In the genomic region with DNA sequence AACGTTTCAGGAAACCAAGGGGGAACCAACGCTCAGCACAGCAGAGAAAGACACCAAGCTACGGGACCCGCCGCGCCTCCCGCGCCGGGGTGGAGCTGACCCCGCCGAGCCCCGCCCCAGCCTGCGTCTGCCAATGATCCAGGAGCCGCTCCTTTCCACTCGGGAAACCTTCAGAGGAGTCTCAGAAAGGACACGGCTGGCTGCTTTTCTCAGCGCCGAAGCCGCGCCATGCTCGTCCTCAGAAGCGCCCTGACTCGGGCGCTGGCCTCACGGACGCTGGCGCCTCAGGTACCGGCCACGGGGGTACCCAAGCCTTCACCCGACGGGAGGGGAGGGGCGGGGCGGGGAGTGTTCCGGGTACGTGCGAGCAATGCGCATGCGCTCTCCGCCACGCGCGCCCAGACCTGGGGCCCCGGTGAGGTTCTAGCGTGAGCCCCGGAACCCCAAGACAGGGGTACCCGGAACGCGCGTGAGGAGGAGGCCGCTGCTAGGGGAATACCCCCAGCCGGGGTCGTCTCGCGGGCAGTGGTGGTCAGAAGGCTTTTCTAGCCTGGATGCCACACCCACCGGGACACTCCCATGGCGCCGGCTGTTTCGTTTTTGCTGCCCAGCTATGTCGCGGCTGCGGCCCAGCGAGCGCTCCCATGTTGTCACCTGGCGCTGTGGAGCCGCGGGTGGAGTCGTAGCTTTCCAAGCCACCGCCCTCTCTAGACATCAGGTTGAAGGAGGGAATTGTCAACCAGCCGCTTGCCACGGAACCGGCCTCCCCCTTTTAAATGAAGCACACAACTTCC, we compare ENCODE assay signal across 8 cellular contexts. TPM values are rescaled to one million over a fixed set of nuclear protein-coding genes. Genes with fewer than 3 reads are reported as not detected.
DNase-seq lines count a peak whose midpoint lies in the region; ATAC-seq, FAIRE-seq and TF ChIP-seq lines count a peak whose summit lies in the region.

A gene (plus strand): TSS at position 119 of the 794 bp plus-strand sequence. CDS start 110 bp downstream, at position 229.

- H3K9ac ChIP-seq in NT2/D1 (ENCODE audit: insufficient read length, low read depth) (peak within 1 kb of the TSS; percentile 85), H1 (replicated peaks in 1 of 4; ENCODE audit: extremely low read depth in 1 of 4, low read depth in 3 of 4, low read length in 3 of 4) (peak within 1 kb of the TSS in 3 of 4 experiments; percentile 42 to 45 (median 45); a peak in 6 of 7 replicates)

- no peak for TF ChIP-seq EP300 in H1 (IDR thresholded peaks at IDR 0.05; ENCODE audit: borderline replicate concordance in 1 of 2, low read depth in 2 of 2, low read length in 2 of 2)

- peak within 1 kb of the TSS; percentile 91 for H4K8ac ChIP-seq in H1 (ENCODE audit: extremely low read depth, insufficient read depth, low read length)

- CTCF ChIA-PET in activated CD8-positive, alpha-beta memory T cell treated with anti-CD3 and anti-CD28 coated beads, Interleukin-2, amount 10 ng/mL, durations not matched to agents 7 days and 5 days (lab: Charles Lee): interaction anchor here (2.4 to 2.7 kb wide), 2 partner anchors 13 to 16 kb away, joined by 6 to 10 read pairs; a partner anchor contains a TSS
- CTCF ChIA-PET in H1 (lab: Charles Lee; ENCODE audit: partially characterized antibody): interaction anchor here (0.7 kb wide), 2 partner anchors 10 to 19 kb away, joined by 3 read pairs; no protein-coding TSS in a partner anchor

- H3K27ac ChIP-seq in H1 (ENCODE audit: low read depth, low read length): peak within 1 kb of the TSS; percentile 16; the same call in 1 of the 2 replicates

- no peak within 1 kb of the TSS for H4K91ac ChIP-seq in H1 (replicated peaks; ENCODE audit: insufficient read length, low read length)

- POLR2A ChIA-PET in H1 (lab: Charles Lee; ENCODE audit: partially characterized antibody): interaction anchor here (0.8 kb wide), 1 partner anchor 16 kb away, joined by 3 read pairs; a partner anchor contains a TSS

- peak within 1 kb of the TSS; percentile 91 for H3K4me3 Mint-ChIP-seq in activated CD8-positive, alpha-beta memory T cell treated with anti-CD3 and anti-CD28 coated beads, Interleukin-2, amount 10 ng/mL, durations not matched to agents 7 days and 5 days

- no peak within 1 kb of the TSS for H3K14ac ChIP-seq in H1 (ENCODE audit: insufficient read length)

- peaks cover 21% of the 10 kb centered on the region for H3K4me1 Mint-ChIP-seq in activated CD8-positive, alpha-beta memory T cell treated with anti-CD3 and anti-CD28 coated beads, Interleukin-2, amount 10 ng/mL, durations not matched to agents 7 days and 5 days

- no peaks in the 10 kb centered on the region for H3K27me3 Mint-ChIP-seq in activated CD8-positive, alpha-beta memory T cell treated with anti-CD3 and anti-CD28 coated beads, Interleukin-2, amount 10 ng/mL, durations not matched to agents 7 days and 5 days

- H3K23me2 ChIP-seq in H1 (ENCODE audit: low read depth, low read length): peaks cover 7% of the 10 kb centered on the region; the same call in 1 of the 2 replicates

- H3K27me3 ChIP-seq in NT2/D1 (ENCODE audit: insufficient read depth, insufficient read length) (no peaks in the 10 kb centered on the region), H1 (replicated peaks in 1 of 4; ENCODE audit: control insufficient read depth in 3 of 4, extremely low read depth in 1 of 4, insufficient read depth in 3 of 4, low read length in 3 of 4) (no peaks in the 10 kb centered on the region)

- H3K56ac ChIP-seq in H1 (replicated peaks; ENCODE audit: insufficient read length, low read depth, low read length): peak within 1 kb of the TSS; percentile 82

- H3K23ac ChIP-seq in H1 (ENCODE audit: insufficient read length): no peak within 1 kb of the TSS

- H3K79me2 ChIP-seq in H1 (ENCODE audit: control insufficient read depth in 1 of 2, insufficient read depth in 2 of 2, low read length in 2 of 2): no peaks in the 10 kb centered on the region

- H3K4me2 ChIP-seq in H1 (ENCODE audit: insufficient read depth in 1 of 2, low read depth in 2 of 2, low read length in 2 of 2): peak within 1 kb of the TSS; percentile 87 to 91

- H3K9me3 ChIP-seq in NT2/D1 (ENCODE audit: insufficient read depth, low read length) (no peaks in the 10 kb centered on the region), H1 (ENCODE audit: insufficient read depth in 2 of 2, low read depth in 1 of 2, low read length in 1 of 2) (no peaks in the 10 kb centered on the region)

- H3K36me3 Mint-ChIP-seq in activated CD8-positive, alpha-beta memory T cell treated with anti-CD3 and anti-CD28 coated beads, Interleukin-2, amount 10 ng/mL, durations not matched to agents 7 days and 5 days: peaks cover 15% of the 10 kb centered on the region

- peak in 1 of 2 experiments; percentile 49; a peak in 1 of 3 replicates for TF ChIP-seq POLR2A in H1 (IDR thresholded peaks at IDR 0.05; ENCODE audit: control extremely low read depth in 1 of 2, low read depth in 2 of 2, low read length in 2 of 2)

- no peak within 1 kb of the TSS; the same call in 1 of the 2 replicates for H2BK5ac ChIP-seq in H1 (ENCODE audit: low read depth, low read length)

- TF ChIP-seq CTCF in H1 (IDR thresholded peaks at IDR 0.05; ENCODE audit: control extremely low read depth in 1 of 3, insufficient read depth in 1 of 3, low read depth in 1 of 3, low read length in 3 of 3): no peak

- peak; percentile 84 for ATAC-seq in GM19467 (IDR thresholded peaks at IDR 0.05; ENCODE audit: unreplicated experiment)
- peak; percentile 94 for ATAC-seq in activated CD8-positive, alpha-beta memory T cell treated with anti-CD3 and anti-CD28 coated beads, Interleukin-2, amount 10 ng/mL, durations not matched to agents 7 days and 5 days

- H2BK20ac ChIP-seq in H1 (ENCODE audit: low read length): no peak within 1 kb of the TSS

- no peaks in the 10 kb centered on the region for H4K20me1 ChIP-seq in H1 (replicated peaks in 1 of 2; ENCODE audit: control insufficient read depth in 1 of 2, insufficient read depth in 2 of 2, low read length in 2 of 2)

- peak within 1 kb of the TSS; percentile 74; the same call in 1 of the 2 replicates for H3K18ac ChIP-seq in H1 (ENCODE audit: extremely low read depth, low read length)

- H2AFZ ChIP-seq in H1 (ENCODE audit: low read length): peak within 1 kb of the TSS; percentile 98

- no peaks in the 10 kb centered on the region for H3K9me3 Mint-ChIP-seq in activated CD8-positive, alpha-beta memory T cell treated with anti-CD3 and anti-CD28 coated beads, Interleukin-2, amount 10 ng/mL, durations not matched to agents 7 days and 5 days (ENCODE audit: low read depth)

- H2BK120ac ChIP-seq in H1 (replicated peaks; ENCODE audit: low read depth, low read length): no peak within 1 kb of the TSS

- H3K4me1 ChIP-seq in NT2/D1 (ENCODE audit: insufficient read depth, insufficient read length) (no peaks in the 10 kb centered on the region), H1 (replicated peaks in 1 of 4; ENCODE audit: control insufficient read depth in 3 of 4, insufficient read depth in 4 of 4, low read length in 3 of 4) (peaks cover 0 to 2% (median 0%) of the 10 kb centered on the region in 4 experiments; a peak in 4 of 7 replicates)

- H2AK5ac ChIP-seq in H1 (ENCODE audit: low read depth, low read length): no peak within 1 kb of the TSS

- H2BK12ac ChIP-seq in H1 (ENCODE audit: low read depth, low read length): no peak within 1 kb of the TSS

- H3K36me3 ChIP-seq in NT2/D1 (ENCODE audit: insufficient read depth, insufficient read length, low read length): peaks cover 17% of the 10 kb centered on the region
- no peaks in the 10 kb centered on the region for H3K36me3 ChIP-seq in H1 (ENCODE audit: control insufficient read depth in 2 of 4, insufficient read depth in 4 of 4, low read length in 3 of 4)

- FAIRE-seq in H1 (lab: Jason Lieb, UNC): no peak

- no peak within 1 kb of the TSS for H2BK15ac ChIP-seq in H1 (ENCODE audit: low read length)

- no peaks in the 10 kb centered on the region for H3K79me1 ChIP-seq in H1 (ENCODE audit: low read depth, low read length)

- peak within 1 kb of the TSS; percentile 90 for H3K27ac Mint-ChIP-seq in activated CD8-positive, alpha-beta memory T cell treated with anti-CD3 and anti-CD28 coated beads, Interleukin-2, amount 10 ng/mL, durations not matched to agents 7 days and 5 days

- H4K5ac ChIP-seq in H1 (ENCODE audit: insufficient read length, low read depth, low read length): peak within 1 kb of the TSS; percentile 97

- TF ChIP-seq RAD21 in H1 (IDR thresholded peaks at IDR 0.05 in 1 of 2, conservative IDR thresholded peaks at IDR 0.05 in 1 of 2; ENCODE audit: low read depth in 2 of 2, low read length in 2 of 2): no peak

- H3K4me3 ChIP-seq in NT2/D1 (ENCODE audit: insufficient read length, low read depth): peak within 1 kb of the TSS; percentile 77
- peak within 1 kb of the TSS; percentile 74 to 89 (median 80) for H3K4me3 ChIP-seq in H1 (ENCODE audit: extremely low read depth in 1 of 4, insufficient read depth in 2 of 4, low read depth in 3 of 4, low read length in 4 of 4)

- no peak within 1 kb of the TSS for H3K4ac ChIP-seq in H1 (replicated peaks; ENCODE audit: insufficient read length, low read depth, low read length)

- 0% methylated on average over 51 of the region's 71 CpGs; no CpG with 5 or more reads in 1 of the 2 experiments for WGBS in H1 (ENCODE audit: extremely low coverage in 1 of 2, insufficient coverage in 1 of 2, insufficient read length in 1 of 2, insufficient replicate concordance in 2 of 2, low coverage in 1 of 2, low lambda C conversion rate in 2 of 2, missing lambda C conversion rate in 1 of 2), 2 experiments

- DNase-seq in COLO829 (ENCODE audit: low spot score) (peak; percentile 67), HPDE6-E6E7 (ENCODE audit: extremely low spot score) (peak; percentile 68), NT2/D1 (ENCODE audit: low read depth, low spot score) (peak; percentile 44), H1 (ENCODE audit: low read depth in 1 of 2, low spot score in 2 of 2) (peak in 1 of 2 experiments; percentile 89), mesenteric fat pad (ENCODE audit: low spot score) (peak; percentile 95)
- peak; percentile 91 for DNase-seq in activated CD8-positive, alpha-beta memory T cell treated with anti-CD3 and anti-CD28 coated beads, Interleukin-2, amount 10 ng/mL, durations not matched to agents 7 days and 5 days
- DNase-seq in stimulated activated CD8-positive, alpha-beta memory T cell treated with anti-CD3 and anti-CD28 coated beads, Interleukin-15, amount 100 ng/mL, for 1 hour (ENCODE audit: low read depth): peak; percentile 66

RNA-seq across cellular contexts. Expression of the gene that starts here (rescaled TPM):
- 10 to 100 TPM; 14.1 to 16.2 TPM for total RNA-seq in activated CD8-positive, alpha-beta memory T cell treated with anti-CD3 and anti-CD28 coated beads, Interleukin-2, amount 10 ng/mL, durations not matched to agents 7 days and 5 days
- 6.9 and 9.3 TPM in 2 replicates for total RNA-seq in H1 (2021; fragmentation: NEBNext Ultra II Directional; extraction: Animal tissue kit (Norgen Biotek cat#: 25700))
- 4.3 and 9.4 TPM in 2 replicates for polyA plus RNA-seq in H1 (2011; rRNA removed)
- 8.4 TPM for polyA plus RNA-seq in H1 (2011; cell fraction: cytosol; rRNA removed)
- polyA plus RNA-seq in H1 (2011; cell fraction: nucleus; rRNA removed): 3.1 TPM
- 6.6 to 6.7 TPM (median 6.7 TPM) in 4 replicates for polyA plus RNA-seq in H1 (2012, experiment 1 of 2)
- 3.5 TPM for polyA plus RNA-seq in H1 (2012, experiment 2 of 2)
- 5.0 TPM for polyA plus RNA-seq in H1 (2013, experiment 1 of 2)
- 3.9 TPM for polyA plus RNA-seq in H1 (2013, experiment 2 of 2)
- polyA minus RNA-seq in H1 (2011; rRNA and poly(A)+ RNA removed): 2.4 and 4.0 TPM in 2 replicates
- polyA minus RNA-seq in H1 (2011; cell fraction: cytosol; rRNA and poly(A)+ RNA removed): 3.7 TPM
- polyA minus RNA-seq in H1 (2011; cell fraction: nucleus; rRNA and poly(A)+ RNA removed): 3.2 TPM
- 25.1 TPM for total RNA-seq in mesenteric fat pad
